Comparison of ENCODE assay signal across 10 cellular contexts in the genomic region with DNA sequence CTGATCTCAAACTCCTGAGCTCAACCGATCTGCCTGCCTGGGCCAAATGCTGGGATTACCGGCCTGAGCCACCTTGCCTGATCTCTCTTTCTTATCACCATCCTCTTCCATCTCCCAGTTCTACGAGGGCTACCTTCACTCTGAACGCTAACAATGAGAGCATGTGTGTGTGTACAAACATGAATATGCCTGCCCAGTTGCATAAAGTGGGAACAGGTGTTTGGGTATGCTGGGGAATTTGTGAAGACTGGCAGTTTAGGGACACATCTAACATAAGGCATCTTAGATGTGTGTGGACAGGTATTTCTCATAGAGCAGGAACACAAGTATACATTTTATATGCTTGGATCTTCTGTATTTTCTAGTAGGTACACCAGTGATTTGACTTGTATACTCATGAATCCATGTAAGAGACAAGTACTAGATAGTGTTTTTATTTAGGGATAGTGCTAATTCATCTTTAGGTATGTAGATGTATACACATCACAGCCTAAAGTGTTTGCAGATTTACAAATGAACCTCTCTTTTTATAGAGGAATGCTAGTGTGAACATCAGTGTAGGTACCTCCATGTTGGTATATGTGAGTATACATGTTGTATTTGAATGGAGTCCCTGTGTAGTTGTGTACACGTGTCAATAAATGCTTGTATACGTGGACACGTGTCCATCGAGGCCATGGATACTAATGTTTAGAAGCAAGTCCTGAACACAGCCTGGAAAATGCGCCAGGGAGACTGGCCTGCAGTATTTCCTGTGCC. TPM values are rescaled to one million over a fixed set of nuclear protein-coding genes. Genes with fewer than 3 reads are reported as not detected.
DNase-seq lines count a peak whose midpoint lies in the region; ATAC-seq, FAIRE-seq and TF ChIP-seq lines count a peak whose summit lies in the region.
"Had no signal": no experiment of that assay in that cellular context is flagged by ENCODE, and none has a peak within 500 bp of the region (broad histone marks: within the 10 kb centered on the region; RNA-seq: fewer than 3 reads in every experiment).

No MANE protein-coding gene starts in this region.

- ATAC-seq in aorta (ENCODE audit: low FRiP score): no peak

- H3K9ac ChIP-seq in OCI-LY3 (ENCODE audit: low read length): peak overlapping the region; percentile 98

- H3K4me3 Mint-ChIP-seq in endothelial cell (ENCODE audit: unreplicated experiment) (peak overlapping the region; percentile 62), progenitor cell of endocrine pancreas (ENCODE audit: low read depth) (peak overlapping the region; percentile 64)

- TF ChIP-seq POLR2A in GM12891 (IDR thresholded peaks at IDR 0.05; ENCODE audit: low read depth, low read length): no peak

- no peaks in the 10 kb centered on the region for H4K20me1 ChIP-seq in OCI-LY3 (ENCODE audit: insufficient read depth, low read length)

- peaks cover 22% of the 10 kb centered on the region for H3K4me1 Mint-ChIP-seq in endothelial cell (ENCODE audit: unreplicated experiment)
- peaks cover 18% of the 10 kb centered on the region for H3K4me1 Mint-ChIP-seq in progenitor cell of endocrine pancreas (ENCODE audit: low read depth)

- no peaks in the 10 kb centered on the region for H3K79me2 ChIP-seq in OCI-LY3 (ENCODE audit: low read length)

- intact Hi-C loops in aorta (cut with DNase I): no loop called here

- H3K36me3 ChIP-seq in GM06990 (ENCODE audit: control insufficient read depth, insufficient read depth, low read length) (no peaks in the 10 kb centered on the region), OCI-LY3 (replicated peaks; ENCODE audit: low read depth, low read length) (no peaks in the 10 kb centered on the region), aorta (ENCODE audit: control insufficient read depth in 1 of 2, insufficient read depth in 2 of 2, low read length in 1 of 2) (no peaks in the 10 kb centered on the region)

- H3K4me1 ChIP-seq in OCI-LY3 (ENCODE audit: low read length): peaks cover 6% of the 10 kb centered on the region; the same call in 1 of the 2 replicates
- no peaks in the 10 kb centered on the region for H3K4me1 ChIP-seq in aorta (ENCODE audit: control insufficient read depth in 1 of 2, insufficient read depth in 2 of 2, low read length in 2 of 2)

- TF ChIP-seq CTCF in GM06990 (IDR thresholded peaks at IDR 0.05; ENCODE audit: insufficient read depth, low read length, poor library complexity, severe bottlenecking) (no peak), OCI-LY3 (IDR thresholded peaks at IDR 0.05; ENCODE audit: low read depth, low read length) (no peak), endothelial cell (IDR thresholded peaks at IDR 0.05; ENCODE audit: unreplicated experiment) (no peak), progenitor cell of endocrine pancreas (IDR thresholded peaks at IDR 0.05; ENCODE audit: unreplicated experiment) (no peak)

- peak overlapping the region; percentile 92 for H3K4me2 ChIP-seq in OCI-LY3 (ENCODE audit: low read length)

- H3K27me3 ChIP-seq in GM06990 (replicated peaks; ENCODE audit: control insufficient read depth, insufficient read depth, low read length): peaks cover 6% of the 10 kb centered on the region
- peaks cover 10% of the 10 kb centered on the region for H3K27me3 ChIP-seq in OCI-LY3 (ENCODE audit: low read depth, low read length)
- H3K27me3 ChIP-seq in aorta (ENCODE audit: control insufficient read depth in 1 of 2, insufficient read depth in 2 of 2, low read length in 1 of 2): no peaks in the 10 kb centered on the region

- WGBS in aorta, 2 donors: 33 to 41% methylated on average over 9 of the region's 9 CpGs

- H3K9me3 Mint-ChIP-seq in endothelial cell (ENCODE audit: unreplicated experiment): no peaks in the 10 kb centered on the region
- no peaks in the 10 kb centered on the region for H3K9me3 Mint-ChIP-seq in progenitor cell of endocrine pancreas (ENCODE audit: low read depth)

- H3K36me3 Mint-ChIP-seq in endothelial cell (ENCODE audit: low read depth, unreplicated experiment) (peaks cover 6% of the 10 kb centered on the region), progenitor cell of endocrine pancreas (ENCODE audit: insufficient read depth) (no peaks in the 10 kb centered on the region)

- FAIRE-seq in GM12891 (lab: Jason Lieb, UNC): no peak
- FAIRE-seq: frontal cortex, TTC549 had no signal

- H3K27ac ChIP-seq in OCI-LY3 (ENCODE audit: low read length) (no peak overlapping the region), aorta (ENCODE audit: low read depth in 1 of 2, low read length in 2 of 2) (no peak overlapping the region)

- DNase-seq in GM06990 (ENCODE audit: extremely low read depth, insufficient read length) (no peak), endothelial cell (ENCODE audit: low spot score) (no peak), progenitor cell of endocrine pancreas (ENCODE audit: low spot score, unreplicated experiment) (no peak), aorta (no peak), hippocampal formation (lab: John Stamatoyannopoulos, UW) (no peak), GM12891 (ENCODE audit: insufficient read length, low spot score) (no peak)
- DNase-seq in activated effector memory CD4-positive, alpha-beta T cell treated with Interleukin-2 at 50 U/mL for 16 hours: no peak

- H3K27ac Mint-ChIP-seq in endothelial cell (ENCODE audit: unreplicated experiment) (no peak overlapping the region), progenitor cell of endocrine pancreas (no peak overlapping the region)

- H3K9me3 ChIP-seq in OCI-LY3 (ENCODE audit: insufficient read depth, low read length) (no peaks in the 10 kb centered on the region), aorta (ENCODE audit: control insufficient read depth, low read length) (no peaks in the 10 kb centered on the region)

- peak overlapping the region; percentile 69; the same call in 1 of the 2 replicates for H3K4me3 ChIP-seq in GM06990 (replicated peaks; ENCODE audit: low read depth, low read length)
- H3K4me3 ChIP-seq in OCI-LY3 (ENCODE audit: low read length): peak overlapping the region; percentile 97
- peak overlapping the region in 1 of 2 donors; percentile 1 for H3K4me3 ChIP-seq in aorta (ENCODE audit: low read length in 2 of 2)

- peak overlapping the region; percentile 90 for H2AFZ ChIP-seq in OCI-LY3 (ENCODE audit: low read depth, low read length)

- H3K27me3 Mint-ChIP-seq in endothelial cell (ENCODE audit: unreplicated experiment): peaks cover 58% of the 10 kb centered on the region
- H3K27me3 Mint-ChIP-seq in progenitor cell of endocrine pancreas: peaks cover 94% of the 10 kb centered on the region

TF ChIP-seq in GM12891, 5 proteins besides CTCF, POLR2A, EP300 and RAD21:
- no peak for TF ChIP-seq POLR2AphosphoS5 (IDR thresholded peaks at IDR 0.05; ENCODE audit: low read depth, low read length)
- no peak for TF ChIP-seq SPI1 (IDR thresholded peaks at IDR 0.05; ENCODE audit: low read depth, low read length)
- TF ChIP-seq PAX5 (IDR thresholded peaks at IDR 0.05; ENCODE audit: insufficient read depth, low read length, severe bottlenecking): no peak
- TF ChIP-seq POU2F2 (IDR thresholded peaks at IDR 0.05; ENCODE audit: low read depth, low read length): no peak
- TF ChIP-seq TAF1 (IDR thresholded peaks at IDR 0.05; ENCODE audit: low read depth, low read length): no peak

RNA-seq across cellular contexts. Expression of gene DLX4, which starts 1.2 kb away (rescaled TPM):
- total RNA-seq in endothelial cell (ENCODE audit: unreplicated experiment) (0.36 TPM), progenitor cell of endocrine pancreas (1.9 and 2.4 TPM in 2 replicates), aorta (under 1 TPM in 1 of 2 donors, not detected in 1; 0.39 TPM)
- polyA plus RNA-seq in aorta: under 1 TPM in 1 of 2 donors, not detected in 1; 0.50 TPM
- polyA plus RNA-seq in GM12891 (2012; ENCODE audit: low read depth, missing spikeins): 0.21 TPM
- total RNA-seq: frontal cortex had no signal

RNA-seq across cellular contexts. Expression of gene DLX3, which starts 27.2 kb away (rescaled TPM):
- total RNA-seq in endothelial cell (ENCODE audit: unreplicated experiment) (0.13 TPM), progenitor cell of endocrine pancreas (1.5 and 1.8 TPM in 2 replicates), aorta (1 to 10 TPM in 1 of 2 donors, under 1 TPM in 1; 0.18 to 1.3 TPM)
- 1 to 10 TPM in 1 of 2 donors, under 1 TPM in 1; 0.41 to 1.0 TPM for polyA plus RNA-seq in aorta
- polyA plus RNA-seq in GM12891 (2012; ENCODE audit: low read depth, missing spikeins): not detected
- total RNA-seq: frontal cortex had no signal
